8 cellular contexts compared by ENCODE assay signal in genomic region chrX:18424482-18425198, GRCh38. TPM values are rescaled to one million over a fixed set of nuclear protein-coding genes. Genes with fewer than 3 reads are reported as not detected.
DNase-seq lines count a peak whose midpoint lies in the region; ATAC-seq, FAIRE-seq and TF ChIP-seq lines count a peak whose summit lies in the region.

No MANE protein-coding gene starts in this region.

- intact Hi-C loops in activated naive CD4-positive, alpha-beta T cell treated with anti-CD3 and anti-CD28 coated beads for 36 hours (cut with micrococcal nuclease) = loop anchor here (1.0 to 2.0 kb wide), 5 partner anchors 70 to 919 kb away; partner anchors contain the start of genes PDHA1, PHKA2 and SCML2

- no peak overlapping the region for H3K27ac ChIP-seq in osteoblast (ENCODE audit: low read depth, low read length)

- H3K4me3 ChIP-seq in osteoblast (ENCODE audit: insufficient read depth, low read length) = peak overlapping the region; percentile 79

- FAIRE-seq in H54 (lab: Jason Lieb, UNC) = no peak

- peak overlapping the region; percentile 77 for H3K4me3 Mint-ChIP-seq in activated naive CD4-positive, alpha-beta T cell treated with anti-CD3 and anti-CD28 coated beads for 36 hours

- peaks cover 7% of the 10 kb centered on the region for H3K4me1 Mint-ChIP-seq in activated naive CD4-positive, alpha-beta T cell treated with anti-CD3 and anti-CD28 coated beads for 36 hours (ENCODE audit: low read depth)

- no peaks in the 10 kb centered on the region for H3K36me3 ChIP-seq in osteoblast (ENCODE audit: insufficient read depth, low read length)

- H3K9me3 ChIP-seq in osteoblast (ENCODE audit: low read depth, low read length) = no peaks in the 10 kb centered on the region

- no peak overlapping the region for H3K27ac Mint-ChIP-seq in activated naive CD4-positive, alpha-beta T cell treated with anti-CD3 and anti-CD28 coated beads for 36 hours

- no peak for TF ChIP-seq CTCF in osteoblast (IDR thresholded peaks at IDR 0.05; ENCODE audit: extremely low read depth, low read depth, low read length)

- no peaks in the 10 kb centered on the region for H4K20me1 ChIP-seq in osteoblast (ENCODE audit: insufficient read depth, low read length)

- peak overlapping the region; percentile 95 for H3K4me2 ChIP-seq in osteoblast (ENCODE audit: insufficient read depth, low read length)

- peaks cover 8% of the 10 kb centered on the region for H3K4me1 ChIP-seq in osteoblast (ENCODE audit: insufficient read depth, low read length)

- peak; percentile 6 for ATAC-seq in HG02610 (IDR thresholded peaks at IDR 0.05; ENCODE audit: unreplicated experiment)
- ATAC-seq in HG02970 (IDR thresholded peaks at IDR 0.05; ENCODE audit: low FRiP score, unreplicated experiment) = no peak

- DNase-seq in ELR (ENCODE audit: low read depth) = peak; percentile 44
- peak; percentile 87 for DNase-seq in NCI-H82 (lab: John Stamatoyannopoulos, UW)
- DNase-seq in activated naive CD4-positive, alpha-beta T cell treated with anti-CD3 and anti-CD28 coated beads for 36 hours = peak; percentile 39
- peak; percentile 64 for DNase-seq in glomerular visceral epithelial cell (ENCODE audit: extremely low spot score)
- no peak for DNase-seq in osteoblast (ENCODE audit: insufficient read length, low spot score, missing footprints)
- no peak for DNase-seq in H54 (ENCODE audit: insufficient read length, low spot score)

- no peaks in the 10 kb centered on the region for H3K79me2 ChIP-seq in osteoblast (ENCODE audit: insufficient read depth, low read length)

- peak overlapping the region; percentile 90 for H2AFZ ChIP-seq in osteoblast (ENCODE audit: low read length)

- TF ChIP-seq POLR2A in H54 (IDR thresholded peaks at IDR 0.05; ENCODE audit: low read depth, low read length) = no peak

- H3K9me3 Mint-ChIP-seq in activated naive CD4-positive, alpha-beta T cell treated with anti-CD3 and anti-CD28 coated beads for 36 hours = no peaks in the 10 kb centered on the region

- H3K27me3 ChIP-seq in osteoblast (ENCODE audit: insufficient read depth, low read length) = no peaks in the 10 kb centered on the region

- CTCF ChIA-PET in activated naive CD4-positive, alpha-beta T cell treated with anti-CD3 and anti-CD28 coated beads for 36 hours (lab: Charles Lee) = interaction anchor here (0.7 kb wide), 1 partner anchor 577 kb away, joined by 3 read pairs; no protein-coding TSS in a partner anchor

- H3K27me3 Mint-ChIP-seq in activated naive CD4-positive, alpha-beta T cell treated with anti-CD3 and anti-CD28 coated beads for 36 hours (ENCODE audit: low read depth) = no peaks in the 10 kb centered on the region

- H3K36me3 Mint-ChIP-seq in activated naive CD4-positive, alpha-beta T cell treated with anti-CD3 and anti-CD28 coated beads for 36 hours (ENCODE audit: low read depth) = no peaks in the 10 kb centered on the region

RNA-seq across cellular contexts. Expression of gene CDKL5, which starts 0.8 kb away (rescaled TPM):
- 1 to 10 TPM in 1 of 2 experiments, under 1 TPM in 1; 0.91 to 1.4 TPM for total RNA-seq in activated naive CD4-positive, alpha-beta T cell treated with anti-CD3 and anti-CD28 coated beads for 36 hours
- 4.0 and 5.0 TPM in 2 replicates for total RNA-seq in osteoblast

Comparison
In these comparisons a context has a peak if more than half of its experiments do, and no peak if none do; other contexts are left out.
1. DNase-seq: peak in ELR (single experiment), NCI-H82 (single experiment), activated naive CD4-positive, alpha-beta T cell treated with anti-CD3 and anti-CD28 coated beads for 36 hours (single experiment) and glomerular visceral epithelial cell (single experiment); none in osteoblast (single experiment) and H54 (single experiment).